21 cellular contexts compared by ENCODE assay signal in genomic region chr19:36363845-36364244, GRCh38. TPM values are rescaled to one million over a fixed set of nuclear protein-coding genes. Genes with fewer than 3 reads are reported as not detected.
DNase-seq lines count a peak whose midpoint lies in the region; ATAC-seq, FAIRE-seq and TF ChIP-seq lines count a peak whose summit lies in the region.
"Had no signal": no experiment of that assay in that cellular context is flagged by ENCODE, and none has a peak within 500 bp of the region (broad histone marks: within the 10 kb centered on the region; RNA-seq: fewer than 3 reads in every experiment).

No MANE protein-coding gene starts in this region.

- H3K4me2 ChIP-seq in HepG2 (ENCODE audit: low read depth, low read length): no peak overlapping the region
- H3K4me2 ChIP-seq: A549; BLaER1 treated with 17β-estradiol and CSF1 and Interleukin-3, amounts not matched to agents 10 nM and 100 nM had no signal

- no peak overlapping the region for H3K27ac ChIP-seq in HepG2 (ENCODE audit: extremely low read length, insufficient read depth, low read length)
- no peak overlapping the region for H3K27ac ChIP-seq in right lobe of liver
- H3K27ac ChIP-seq in liver (ENCODE audit: low read depth in 1 of 2, low read length in 2 of 2): no peak overlapping the region
- H3K27ac ChIP-seq: 22Rv1; A549; BLaER1 treated with 17β-estradiol and CSF1 and Interleukin-3, amounts not matched to agents 10 nM and 100 nM; C4-2B had no signal

- H4K20me1 ChIP-seq in HepG2 (ENCODE audit: insufficient read depth, low read length): no peaks in the 10 kb centered on the region
- H4K20me1 ChIP-seq: BLaER1 treated with 17β-estradiol and CSF1 and Interleukin-3, amounts not matched to agents 10 nM and 100 nM had no signal

- TF ChIP-seq CTCF in HepG2 (CRISPR knock-in tag; IDR thresholded peaks at IDR 0.05) (no peak), right lobe of liver (IDR thresholded peaks at IDR 0.05) (no peak), liver (IDR thresholded peaks at IDR 0.05; ENCODE audit: low read depth, low read length, missing input control) (no peak)

- no peak for TF ChIP-seq RAD21 in HepG2 (CRISPR knock-in tag; IDR thresholded peaks at IDR 0.05)
- TF ChIP-seq RAD21 in liver (IDR thresholded peaks at IDR 0.05): no peak

- H3K4me3 ChIP-seq in HepG2 (replicated peaks in 1 of 3; ENCODE audit: insufficient read depth in 1 of 3, low read depth in 2 of 3, low read length in 3 of 3): no peak overlapping the region
- H3K4me3 ChIP-seq in right lobe of liver: no peak overlapping the region
- H3K4me3 ChIP-seq in liver (ENCODE audit: low read depth in 1 of 3, low read length in 3 of 3): peak overlapping the region in 2 of 3 donors; percentile 25 to 33
- H3K4me3 ChIP-seq: A549; BLaER1 treated with 17β-estradiol and CSF1 and Interleukin-3, amounts not matched to agents 10 nM and 100 nM had no signal

- H3K4me1 ChIP-seq in HepG2 (ENCODE audit: insufficient read depth, low read length) (peaks cover 26% of the 10 kb centered on the region), right lobe of liver (no peaks in the 10 kb centered on the region), liver (ENCODE audit: control insufficient read depth in 4 of 4, insufficient read depth in 4 of 4, low read length in 3 of 4) (no peaks in the 10 kb centered on the region)
- H3K4me1 ChIP-seq: A549; BLaER1 treated with 17β-estradiol and CSF1 and Interleukin-3, amounts not matched to agents 10 nM and 100 nM; Caco-2 had no signal

- no peak overlapping the region for H2AFZ ChIP-seq in HepG2 (ENCODE audit: low read length)

- no TSS peak for BruUV-seq in HepG2 (replicated peaks; lab: Mats Ljungman, UMichigan)

- H3K27me3 ChIP-seq in HepG2 (ENCODE audit: control insufficient read depth in 1 of 2, insufficient read depth in 2 of 2, low read length in 2 of 2) (no peaks in the 10 kb centered on the region), right lobe of liver (no peaks in the 10 kb centered on the region), liver (ENCODE audit: control insufficient read depth in 4 of 4, insufficient read depth in 4 of 4, low read length in 3 of 4) (no peaks in the 10 kb centered on the region)
- H3K27me3 ChIP-seq: BLaER1 treated with 17β-estradiol and CSF1 and Interleukin-3, amounts not matched to agents 10 nM and 100 nM had no signal

- POLR2A ChIA-PET in HepG2 (lab: Yijun Ruan, JAX): no interaction called here

- 55% methylated on average over 6 of the region's 6 CpGs for WGBS in HepG2 (ENCODE audit: low lambda C conversion rate)
- 100% methylated on average over 1 of the region's 6 CpGs for WGBS in right lobe of liver (ENCODE audit: insufficient coverage, low coverage, low lambda C conversion rate, missing lambda C conversion rate)
- WGBS in liver: 78% methylated on average over 6 of the region's 6 CpGs

- intact Hi-C loops in HepG2 (cut with micrococcal nuclease; ENCODE audit: unreplicated experiment): no loop called here
- intact Hi-C loops in right lobe of liver (cut with DNase I): no loop called here

- CTCF ChIA-PET in HepG2 (lab: Yijun Ruan, JAX; ENCODE audit: low intra/inter-chr PET ratio, low total read pairs): no interaction called here

- TF ChIP-seq POLR2A in HepG2 (IDR thresholded peaks at IDR 0.05; ENCODE audit: insufficient read depth in 1 of 2, low read depth in 2 of 2, low read length in 2 of 2) (no peak), right lobe of liver (IDR thresholded peaks at IDR 0.05) (no peak)

- ATAC-seq in HepG2 (no peak), right lobe of liver (no peak)
- ATAC-seq: A549; CD8-positive, alpha-beta T cell had no signal

- H3K9me3 ChIP-seq in HepG2 (ENCODE audit: low read length) (no peaks in the 10 kb centered on the region), right lobe of liver (peaks cover 0 to 11% (median 0%) of the 10 kb centered on the region in 4 donors), liver (ENCODE audit: control insufficient read depth in 4 of 4, low read length in 3 of 4) (peaks cover 11 to 35% (median 16%) of the 10 kb centered on the region in 4 donors)

- in situ Hi-C loops in HepG2 (cut with HindIII; ENCODE audit: extremely low pct_ligation_motif_present, low pct_unique_long_range_greater_than_20kb): no loop called here

- TF ChIP-seq EP300 in HepG2 (IDR thresholded peaks at IDR 0.05; ENCODE audit: low read depth in 2 of 2, low read length in 2 of 2): no peak
- TF ChIP-seq EP300 in HepG2 (CRISPR knock-in tag; IDR thresholded peaks at IDR 0.05; ENCODE audit: borderline replicate concordance): no peak

- no peak for DNase-seq in HepG2 (ENCODE audit: low spot score)
- DNase-seq in right lobe of liver: no peak
- no peak for DNase-seq in cerebellar nuclear complex (lab: John Stamatoyannopoulos, UW)
- DNase-seq in HuH-7.5 (ENCODE audit: low spot score): no peak
- DNase-seq: AML-193; Caco-2; Calu3; CD4-positive, alpha-beta T cell; CD8-positive, alpha-beta T cell; DMS79 treated with DMSO at 0.1 percent for 48 hours; GF-D8 had no signal

- peaks cover 3 to 27% of the 10 kb centered on the region in 2 experiments; a peak in 4 of 5 replicates for H3K36me3 ChIP-seq in HepG2 (replicated peaks in 1 of 2; ENCODE audit: control insufficient read depth in 1 of 2, insufficient read depth in 2 of 2, low read length in 2 of 2)
- H3K36me3 ChIP-seq in right lobe of liver: peaks cover 0 to 47% (median 17%) of the 10 kb centered on the region in 4 donors
- H3K36me3 ChIP-seq in liver (ENCODE audit: control insufficient read depth in 4 of 4, insufficient read depth in 3 of 4, low read depth in 1 of 4, low read length in 3 of 4): peaks cover 12 to 70% (median 57%) of the 10 kb centered on the region in 4 donors

- no peaks in the 10 kb centered on the region for H3K79me2 ChIP-seq in HepG2 (ENCODE audit: insufficient read depth, low read length)

- no peak for FAIRE-seq in HepG2 (lab: Jason Lieb, UNC)
- FAIRE-seq: D721Med, G401.6, GM12891, GM19239 had no signal

- H3K9ac ChIP-seq in HepG2 (ENCODE audit: insufficient read depth, low read depth, low read length) (no peak overlapping the region), liver (ENCODE audit: low read depth in 1 of 2, low read length in 2 of 2) (no peak overlapping the region)
- H3K9ac ChIP-seq: BLaER1 treated with 17β-estradiol and CSF1 and Interleukin-3, amounts not matched to agents 10 nM and 100 nM had no signal

TF ChIP-seq in liver, 16 proteins besides CTCF, POLR2A, EP300 and RAD21 (continues in another document):
- TF ChIP-seq FOXA2 (IDR thresholded peaks at IDR 0.05) (no peak), JUND (IDR thresholded peaks at IDR 0.05) (no peak), YY1 (IDR thresholded peaks at IDR 0.05) (no peak)

RNA-seq across cellular contexts. Expression of gene ZFP14, which starts 15.2 kb away (rescaled TPM):
- total RNA-seq in HepG2 (2016; rRNA removed; fragmentation: Illumina TruSeq; extraction: Trizol) (5.0 and 5.7 TPM in 2 replicates), right lobe of liver (1 to 10 TPM; 1.1 to 1.9 (median 1.8) TPM), liver (1 to 10 TPM; 3.4 to 5.1 TPM)
- 0.51 and 0.88 TPM in 2 replicates for total RNA-seq in HepG2 (2016; cell fraction: cytosol; rRNA removed; fragmentation: Illumina TruSeq; extraction: Trizol; ENCODE audit: low read depth)
- 4.5 and 6.5 TPM in 2 replicates for total RNA-seq in HepG2 (2016; cell fraction: insoluble cytoplasmic fraction; rRNA removed; fragmentation: Illumina TruSeq; extraction: Trizol)
- 1.7 and 3.0 TPM in 2 replicates for total RNA-seq in HepG2 (2016; cell fraction: membrane; rRNA removed; fragmentation: Illumina TruSeq; extraction: Trizol)
- total RNA-seq in HepG2 (2016; cell fraction: nucleus; rRNA removed; fragmentation: Illumina TruSeq; extraction: Trizol): 8.3 and 8.4 TPM in 2 replicates
- polyA plus RNA-seq in HepG2 (2011; rRNA removed) (1.9 and 2.0 TPM in 2 replicates), liver (1 to 10 TPM in 1 of 2 donors, under 1 TPM in 1; 0.43 to 3.4 TPM)
- 0.46 and 0.51 TPM in 2 replicates for polyA plus RNA-seq in HepG2 (2011; cell fraction: cytosol; rRNA removed)
- polyA plus RNA-seq in HepG2 (2011; cell fraction: nucleus; rRNA removed): 1.9 and 2.5 TPM in 2 replicates
- 1.7 and 2.6 TPM in 2 replicates for polyA plus RNA-seq in HepG2 (2012)
- 0.26 and 0.36 TPM in 2 replicates for polyA plus RNA-seq in HepG2 (2016; cell fraction: cytosol; fragmentation: Illumina TruSeq; extraction: Trizol; ENCODE audit: low read depth)
- 2.7 and 2.8 TPM in 2 replicates for polyA plus RNA-seq in HepG2 (2016; cell fraction: insoluble cytoplasmic fraction; fragmentation: Illumina TruSeq; extraction: Trizol; ENCODE audit: low read depth)
- polyA plus RNA-seq in HepG2 (2016; cell fraction: membrane; fragmentation: Illumina TruSeq; extraction: Trizol; ENCODE audit: low read depth): 0.64 TPM in 2 replicates
- 5.1 and 6.1 TPM in 2 replicates for polyA plus RNA-seq in HepG2 (2016; cell fraction: nucleus; fragmentation: Illumina TruSeq; extraction: Trizol; ENCODE audit: insufficient read depth, low read depth)
- polyA minus RNA-seq in HepG2 (2011; rRNA and poly(A)+ RNA removed; ENCODE audit: low replicate concordance): 1.6 and 2.2 TPM in 2 replicates
- 1.6 and 3.0 TPM in 2 replicates for polyA minus RNA-seq in HepG2 (2011; cell fraction: cytosol; rRNA and poly(A)+ RNA removed)
- 9.7 and 9.8 TPM in 2 replicates for polyA minus RNA-seq in HepG2 (2011; cell fraction: nucleus; rRNA and poly(A)+ RNA removed)

RNA-seq across cellular contexts. Expression of gene ZFP82, which starts 54.6 kb away (rescaled TPM):
- 4.3 and 7.1 TPM in 2 replicates for total RNA-seq in HepG2 (2016; rRNA removed; fragmentation: Illumina TruSeq; extraction: Trizol)
- total RNA-seq in HepG2 (2016; cell fraction: cytosol; rRNA removed; fragmentation: Illumina TruSeq; extraction: Trizol; ENCODE audit: low read depth): 0.40 and 0.71 TPM in 2 replicates
- total RNA-seq in HepG2 (2016; cell fraction: insoluble cytoplasmic fraction; rRNA removed; fragmentation: Illumina TruSeq; extraction: Trizol): 3.9 and 6.7 TPM in 2 replicates
- total RNA-seq in HepG2 (2016; cell fraction: membrane; rRNA removed; fragmentation: Illumina TruSeq; extraction: Trizol): 2.5 and 2.8 TPM in 2 replicates
- 4.2 and 5.5 TPM in 2 replicates for total RNA-seq in HepG2 (2016; cell fraction: nucleus; rRNA removed; fragmentation: Illumina TruSeq; extraction: Trizol)
- polyA plus RNA-seq in HepG2 (2011; rRNA removed): 1.5 and 1.7 TPM in 2 replicates
- 0.70 and 1.0 TPM in 2 replicates for polyA plus RNA-seq in HepG2 (2011; cell fraction: cytosol; rRNA removed)
- polyA plus RNA-seq in HepG2 (2011; cell fraction: nucleus; rRNA removed): 1.7 and 1.8 TPM in 2 replicates
- polyA plus RNA-seq in HepG2 (2012): 2.3 and 2.5 TPM in 2 replicates
- polyA plus RNA-seq in HepG2 (2016; cell fraction: cytosol; fragmentation: Illumina TruSeq; extraction: Trizol; ENCODE audit: low read depth): 0.16 and 0.27 TPM in 2 replicates
- polyA plus RNA-seq in HepG2 (2016; cell fraction: insoluble cytoplasmic fraction; fragmentation: Illumina TruSeq; extraction: Trizol; ENCODE audit: low read depth): 3.8 and 4.2 TPM in 2 replicates
- polyA plus RNA-seq in HepG2 (2016; cell fraction: membrane; fragmentation: Illumina TruSeq; extraction: Trizol; ENCODE audit: low read depth): 0.73 and 0.86 TPM in 2 replicates
- 4.0 and 4.3 TPM in 2 replicates for polyA plus RNA-seq in HepG2 (2016; cell fraction: nucleus; fragmentation: Illumina TruSeq; extraction: Trizol; ENCODE audit: insufficient read depth, low read depth)
- 2.8 and 4.4 TPM in 2 replicates for polyA minus RNA-seq in HepG2 (2011; rRNA and poly(A)+ RNA removed; ENCODE audit: low replicate concordance)
- polyA minus RNA-seq in HepG2 (2011; cell fraction: cytosol; rRNA and poly(A)+ RNA removed): 2.7 and 2.8 TPM in 2 replicates
- polyA minus RNA-seq in HepG2 (2011; cell fraction: nucleus; rRNA and poly(A)+ RNA removed): 7.3 and 10.7 TPM in 2 replicates
- 1 to 10 TPM in 1 of 6 experiments, under 1 TPM in 5; 0.26 to 1.2 (median 0.74) TPM for total RNA-seq in right lobe of liver
- total RNA-seq in liver: 1 to 10 TPM; 1.3 to 3.1 TPM
- polyA plus RNA-seq in liver: under 1 TPM; 0.40 to 0.79 TPM
- total RNA-seq: A172, Calu3 had no signal

Comparison
In these comparisons a context has a peak if more than half of its experiments do, and no peak if none do; other contexts are left out.
1. H3K4me3 ChIP-seq: peak in liver (2 of 3); none in HepG2 (0 of 3) and right lobe of liver (0 of 3).